Comparison of ENCODE assay signal across 15 cellular contexts in the genomic region with DNA sequence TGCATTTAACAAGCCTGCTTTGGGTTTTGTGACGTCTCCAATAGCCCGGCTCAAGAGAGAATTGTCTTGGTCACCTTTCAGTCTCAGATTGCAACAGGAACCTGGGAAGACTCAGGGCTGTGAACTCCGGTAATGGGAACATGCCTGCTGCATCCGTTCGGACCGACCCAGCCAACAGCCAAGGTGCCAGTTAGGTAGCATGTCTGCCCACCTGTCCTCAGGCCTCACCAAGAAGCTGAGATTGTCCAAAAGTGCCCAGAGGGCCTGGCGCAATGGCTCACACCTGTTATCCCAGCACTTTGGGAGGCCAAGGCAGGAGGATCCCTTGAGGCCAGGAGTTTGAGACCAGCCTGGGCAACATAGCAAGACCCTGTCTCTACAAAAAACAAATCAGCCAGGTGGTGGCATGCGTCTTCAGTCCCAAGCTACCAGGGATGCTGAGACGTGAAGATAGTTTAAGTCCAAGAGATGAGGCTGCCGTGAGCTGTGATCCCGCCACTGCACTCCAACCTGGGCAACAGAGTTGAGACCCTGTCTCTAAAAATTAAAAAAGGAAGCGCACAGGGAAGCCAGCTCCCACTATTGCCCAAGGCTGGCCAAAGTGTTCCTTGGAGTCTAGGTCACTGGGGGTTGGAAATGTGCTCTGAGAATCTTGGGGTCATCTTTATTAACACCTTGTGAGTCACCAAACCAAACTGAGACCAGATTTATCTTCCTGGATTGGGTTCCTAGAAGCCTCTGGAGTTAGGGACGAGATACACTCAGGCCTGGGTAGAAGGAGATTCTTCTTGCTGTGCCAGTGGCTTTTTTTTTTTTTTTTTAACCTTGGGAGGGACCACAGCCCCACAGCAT. TPM values are rescaled to one million over a fixed set of nuclear protein-coding genes. Genes with fewer than 3 reads are reported as not detected.
DNase-seq lines count a peak whose midpoint lies in the region; ATAC-seq and TF ChIP-seq lines count a peak whose summit lies in the region.
"Had no signal": no experiment of that assay in that cellular context is flagged by ENCODE, and none has a peak within 500 bp of the region (broad histone marks: within the 10 kb centered on the region; RNA-seq: fewer than 3 reads in every experiment).

No MANE protein-coding gene starts in this region.

- 93 to 98% (median 94%) methylated on average over 11 to 13 of the region's 13 CpGs for WGBS in spleen, 5 donors
- WGBS in prostate gland, result 88% methylated on average over 13 of the region's 13 CpGs

- H3K36me3 ChIP-seq in spleen (peaks cover 0 to 50% (median 20%) of the 10 kb centered on the region in 6 donors), prostate gland (peaks cover 0 to 3% of the 10 kb centered on the region in 2 donors)

- H3K4me3 ChIP-seq in fibroblast of mammary gland (ENCODE audit: control insufficient read depth, low read depth, low read length), result no peak overlapping the region
- no peak overlapping the region for H3K4me3 ChIP-seq in spleen
- H3K4me3 ChIP-seq in prostate gland, result no peak overlapping the region
- H3K4me3 ChIP-seq: BLaER1, lower lobe of right lung had no signal

- no peak for ATAC-seq in GM21528 (IDR thresholded peaks at IDR 0.05; ENCODE audit: low FRiP score, unreplicated experiment)
- ATAC-seq: activated naive CD4-positive, alpha-beta T cell treated with anti-CD3 and anti-CD28 coated beads, Interleukin-2, amount 50 U/mL, for 72 hours; lower lobe of right lung had no signal

- CTCF ChIA-PET in RWPE1 (lab: Yijun Ruan, JAX), result interaction anchor here (0.6 to 1.1 kb wide), 4 partner anchors 20 to 843 kb away, joined by 3 to 4 read pairs (median 3); no protein-coding TSS in a partner anchor

- H3K9me3 Mint-ChIP-seq in type B pancreatic cell, result no peaks in the 10 kb centered on the region
- H3K9me3 Mint-ChIP-seq: activated naive CD4-positive, alpha-beta T cell treated with anti-CD3 and anti-CD28 coated beads, Interleukin-2, amount 50 U/mL, for 72 hours; nephron had no signal

- POLR2A ChIA-PET in RWPE1 (lab: Yijun Ruan, JAX; ENCODE audit: low non-redundant PET), result no interaction called here

- no peak overlapping the region for H3K4me3 Mint-ChIP-seq in type B pancreatic cell
- H3K4me3 Mint-ChIP-seq: nephron had no signal

- H3K27ac ChIP-seq in RWPE1 (peak overlapping the region; percentile 98), spleen (no peak overlapping the region), prostate gland (no peak overlapping the region)
- H3K27ac ChIP-seq: BLaER1, lower lobe of right lung had no signal

- DNase-seq in HCEC 1CT, result peak; percentile 35
- no peak for DNase-seq in RWPE1 (ENCODE audit: low spot score)
- peak; percentile 59 for DNase-seq in fibroblast of mammary gland (ENCODE audit: low read depth)
- peak; percentile 6 for DNase-seq in spleen
- no peak for DNase-seq in type B pancreatic cell (ENCODE audit: extremely low spot score, unreplicated experiment)
- no peak for DNase-seq in prostate gland (ENCODE audit: low spot score)
- DNase-seq: activated CD4-positive, alpha-beta T cell treated with anti-CD3 and anti-CD28 coated beads, Interleukin-2, amount 50 U/mL, for 4 hours; activated T-cell treated with anti-CD3 and anti-CD28 coated beads, Interleukin-2, amount 50 U/mL, for 1 hour; lower lobe of right lung; NCI-H1930; NCI-H510A treated with DMSO at 0.1 percent for 48 hours had no signal

- H3K27ac Mint-ChIP-seq in type B pancreatic cell, result no peak overlapping the region
- H3K27ac Mint-ChIP-seq: activated naive CD4-positive, alpha-beta T cell treated with anti-CD3 and anti-CD28 coated beads, Interleukin-2, amount 50 U/mL, for 72 hours; nephron had no signal

- intact Hi-C loops in spleen (cut with DNase I; ENCODE audit: low total_unique reads), result no loop called here
- intact Hi-C loops in prostate gland (cut with DNase I), result no loop called here

- H3K4me1 ChIP-seq in spleen, result peaks cover 0 to 33% (median 14%) of the 10 kb centered on the region in 6 donors
- peaks cover 3% of the 10 kb centered on the region for H3K4me1 ChIP-seq in prostate gland (replicated peaks)

- no peaks in the 10 kb centered on the region for H3K27me3 Mint-ChIP-seq in type B pancreatic cell

- TF ChIP-seq POLR2A in spleen (IDR thresholded peaks at IDR 0.05) (no peak), prostate gland (IDR thresholded peaks at IDR 0.05) (no peak)

- no peaks in the 10 kb centered on the region for H3K9me3 ChIP-seq in spleen
- no peaks in the 10 kb centered on the region for H3K9me3 ChIP-seq in prostate gland
- H3K9me3 ChIP-seq: BLaER1, lower lobe of right lung had no signal

- H3K4me1 Mint-ChIP-seq in type B pancreatic cell (ENCODE audit: unreplicated experiment), result peaks cover 6% of the 10 kb centered on the region

- peaks cover 15% of the 10 kb centered on the region for H3K36me3 Mint-ChIP-seq in type B pancreatic cell

- no peaks in the 10 kb centered on the region for H3K27me3 ChIP-seq in spleen (replicated peaks in 1 of 7)
- H3K27me3 ChIP-seq in prostate gland (replicated peaks; ENCODE audit: insufficient read depth), result no peaks in the 10 kb centered on the region
- H3K27me3 ChIP-seq: BLaER1 had no signal

- TF ChIP-seq CTCF in RWPE1 (conservative IDR thresholded peaks at IDR 0.05; ENCODE audit: low read depth), result no peak
- TF ChIP-seq CTCF in fibroblast of mammary gland (conservative IDR thresholded peaks at IDR 0.05; ENCODE audit: control insufficient read depth, insufficient read depth, low read depth, low read length), result no peak
- no peak for TF ChIP-seq CTCF in spleen (IDR thresholded peaks at IDR 0.05 in 8 of 11, conservative IDR thresholded peaks at IDR 0.05 in 3 of 11)
- TF ChIP-seq CTCF in type B pancreatic cell (conservative IDR thresholded peaks at IDR 0.05), result no peak
- TF ChIP-seq CTCF in prostate gland (IDR thresholded peaks at IDR 0.05), result no peak

RNA-seq across cellular contexts. Expression of a gene that starts 26.9 kb away (rescaled TPM):
- total RNA-seq in spleen, result 10 to 100 TPM; 15.1 to 36.0 (median 18.3) TPM
- polyA plus RNA-seq in spleen, result 1 to 10 TPM; 2.1 to 7.2 (median 3.5) TPM
- 24.9 and 29.3 TPM in 2 replicates for total RNA-seq in type B pancreatic cell (ENCODE audit: low replicate concordance)
- total RNA-seq in prostate gland, result 10 to 100 TPM; 45.4 to 56.4 TPM

RNA-seq across cellular contexts. Expression of a gene that starts 47.7 kb away (rescaled TPM):
- total RNA-seq in spleen, result 10 to 100 TPM in 6 of 7 donors, 1 to 10 TPM in 1; 8.4 to 16.2 (median 12.5) TPM
- 1 to 10 TPM; 6.0 to 6.9 (median 6.4) TPM for polyA plus RNA-seq in spleen
- 47.4 and 48.1 TPM in 2 replicates for total RNA-seq in type B pancreatic cell (ENCODE audit: low replicate concordance)
- total RNA-seq in prostate gland, result 10 to 100 TPM in 1 of 2 donors, 1 to 10 TPM in 1; 8.6 to 15.9 TPM

Comparison
In these comparisons a context has a peak if more than half of its experiments do, and no peak if none do; other contexts are left out.
1. DNase-seq: peak in HCEC 1CT (single experiment), fibroblast of mammary gland (single experiment) and spleen (single experiment); none in RWPE1 (single experiment), type B pancreatic cell (single experiment) and prostate gland (single experiment).